In the genomic region with DNA sequence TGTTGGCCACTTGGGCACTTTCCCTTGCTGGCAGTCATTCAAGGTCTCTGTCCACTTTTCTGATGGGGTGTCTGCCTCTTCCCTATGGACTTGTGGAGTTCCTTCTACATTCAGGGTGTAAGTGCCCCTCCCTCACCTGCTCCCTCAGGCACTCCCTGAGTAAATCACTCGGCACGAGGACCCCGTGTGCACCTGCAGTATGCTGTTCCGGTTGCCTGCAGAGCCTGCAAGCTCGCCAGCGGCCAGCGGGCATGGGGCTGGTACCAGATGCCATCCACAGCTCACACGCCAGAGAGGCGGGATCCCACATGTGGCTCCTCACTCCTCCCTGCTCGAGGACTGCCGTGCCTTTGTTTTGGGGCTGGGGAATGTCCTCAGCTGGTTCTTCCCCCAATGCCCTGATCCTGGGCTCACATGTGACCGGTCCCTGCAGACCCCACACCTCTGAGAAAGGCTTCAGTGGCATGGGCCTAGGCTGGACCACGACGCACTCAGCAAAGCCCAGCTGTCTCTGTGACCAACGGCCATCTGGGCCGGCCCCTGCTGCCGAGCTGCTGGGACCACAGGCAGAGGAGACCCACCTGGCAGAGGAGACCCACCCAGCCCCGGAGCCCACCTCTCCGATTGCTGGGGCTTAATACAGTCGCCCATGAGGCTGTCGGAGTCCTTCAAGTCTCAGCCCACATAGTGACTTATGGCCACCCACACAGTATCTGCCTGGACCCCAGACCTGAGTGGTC, we compare ENCODE assay signal across 17 cellular contexts. TPM values are rescaled to one million over a fixed set of nuclear protein-coding genes. Genes with fewer than 3 reads are reported as not detected.
"Had no signal": no experiment of that assay in that cellular context is flagged by ENCODE, and none has a peak within 500 bp of the region (broad histone marks: within the 10 kb centered on the region; RNA-seq: fewer than 3 reads in every experiment).

No MANE protein-coding gene starts in this region.

- H3K27me3 ChIP-seq: testis, upper lobe of left lung had no signal

- H3K27ac ChIP-seq: adrenal gland, breast epithelium, gastroesophageal sphincter, heart right ventricle, spleen, testis, upper lobe of left lung had no signal

- H3K36me3 ChIP-seq: adrenal gland, breast epithelium, gastroesophageal sphincter, heart right ventricle, spleen, upper lobe of left lung had no signal

- ATAC-seq: activated CD4-positive, alpha-beta T cell treated with anti-CD3 and anti-CD28 coated beads for 36 hours; activated naive CD4-positive, alpha-beta T cell treated with anti-CD3 and anti-CD28 coated beads, Interleukin-2, amount 50 U/mL, for 72 hours; gastroesophageal sphincter; heart right ventricle; natural killer cell treated with Interleukin-12 subunit alpha and Interleukin-12 subunit beta and Interleukin-15 and Interleukin-18, amount 100 ng/mL, for 72 hours; stimulated activated memory B cell treated with anti-CD40 and anti-IgM and Interleukin-4, amounts not matched to agents 10 μg/mL and 1 μg/mL and 100 μg/mL, for 72 hours had no signal

- H3K4me3 ChIP-seq: adrenal gland, breast epithelium, gastroesophageal sphincter, heart right ventricle, spleen, testis, upper lobe of left lung had no signal

- DNase-seq: activated CD4-positive, alpha-beta T cell treated with anti-CD3 and anti-CD28 coated beads for 36 hours; activated CD4-positive, alpha-beta T cell treated with anti-CD3 and anti-CD28 coated beads, Interleukin-2, amount 50 U/mL, for 48 hours; activated gamma-delta T cell; adrenal gland; cerebellar nuclear complex; effector CD4-positive, alpha-beta T cell; heart right ventricle; spleen; stimulated activated CD4-positive, alpha-beta T cell treated with anti-CD3 and anti-CD28 coated beads, Interleukin-4, amount 100 ng/mL, for 4 hours; testis; upper lobe of left lung had no signal

- H3K9me3 ChIP-seq: adrenal gland, breast epithelium, gastroesophageal sphincter, heart right ventricle, spleen, testis, upper lobe of left lung had no signal

RNA-seq across cellular contexts. Expression of gene SLC6A3, which starts 54.2 kb away (rescaled TPM):
- total RNA-seq: activated CD4-positive, alpha-beta T cell treated with anti-CD3 and anti-CD28 coated beads for 36 hours; activated naive CD4-positive, alpha-beta T cell treated with anti-CD3 and anti-CD28 coated beads, Interleukin-2, amount 50 U/mL, for 72 hours; adrenal gland; gastroesophageal sphincter; lung microvascular endothelial cell; natural killer cell treated with Interleukin-12 subunit alpha and Interleukin-12 subunit beta and Interleukin-15 and Interleukin-18, amount 100 ng/mL, for 72 hours had no signal
